Comparison of ENCODE assay signal across 14 cellular contexts in genomic region chr9:72540348-72540873, GRCh38. TPM values are rescaled to one million over a fixed set of nuclear protein-coding genes. Genes with fewer than 3 reads are reported as not detected.
A peak's percentile ranks its signal among the peaks of the same experiment; 100 is the strongest.
DNase-seq lines count a peak whose midpoint lies in the region; ATAC-seq and TF ChIP-seq lines count a peak whose summit lies in the region.
"Had no signal": no experiment of that assay in that cellular context is flagged by ENCODE, and none has a peak within 500 bp of the region (broad histone marks: within the 10 kb centered on the region; RNA-seq: fewer than 3 reads in every experiment).

No MANE protein-coding gene starts in this region.

- no peaks in the 10 kb centered on the region for H3K4me1 ChIP-seq in adrenal gland (replicated peaks in 1 of 2)
- H3K4me1 ChIP-seq: right atrium auricular region had no signal

- peaks cover 13% of the 10 kb centered on the region for H3K4me1 Mint-ChIP-seq in activated naive CD4-positive, alpha-beta T cell treated with anti-CD3 and anti-CD28 coated beads, Interleukin-2, amount 10 ng/mL, durations not matched to agents 7 days and 5 days
- H3K4me1 Mint-ChIP-seq: memory B cell had no signal

- H3K36me3 Mint-ChIP-seq in activated naive CD4-positive, alpha-beta T cell treated with anti-CD3 and anti-CD28 coated beads, Interleukin-2, amount 10 ng/mL, durations not matched to agents 7 days and 5 days = no peaks in the 10 kb centered on the region

- H3K4me3 ChIP-seq in adrenal gland = no peak overlapping the region
- H3K4me3 ChIP-seq: right atrium auricular region, transverse colon had no signal

- H3K27ac ChIP-seq in adrenal gland = peak overlapping the region in 1 of 5 donors; percentile 2
- H3K27ac ChIP-seq: right atrium auricular region, transverse colon had no signal

- intact Hi-C loops in adrenal gland (cut with DNase I) = no loop called here

- H3K36me3 ChIP-seq in adrenal gland (replicated peaks in 1 of 2) = no peaks in the 10 kb centered on the region
- H3K36me3 ChIP-seq: right atrium auricular region, transverse colon had no signal

- H3K27ac Mint-ChIP-seq in activated naive CD4-positive, alpha-beta T cell treated with anti-CD3 and anti-CD28 coated beads, Interleukin-2, amount 10 ng/mL, durations not matched to agents 7 days and 5 days = peak overlapping the region; percentile 15
- H3K27ac Mint-ChIP-seq: memory B cell had no signal

- CTCF ChIA-PET in activated naive CD4-positive, alpha-beta T cell treated with anti-CD3 and anti-CD28 coated beads, Interleukin-2, amount 10 ng/mL, durations not matched to agents 7 days and 5 days (lab: Charles Lee) = interaction anchor here (0.5 kb wide), 1 partner anchor 11 kb away, joined by 3 read pairs; no protein-coding TSS in a partner anchor

- no peaks in the 10 kb centered on the region for H3K27me3 Mint-ChIP-seq in activated naive CD4-positive, alpha-beta T cell treated with anti-CD3 and anti-CD28 coated beads, Interleukin-2, amount 10 ng/mL, durations not matched to agents 7 days and 5 days

- H3K9me3 Mint-ChIP-seq in activated naive CD4-positive, alpha-beta T cell treated with anti-CD3 and anti-CD28 coated beads, Interleukin-2, amount 10 ng/mL, durations not matched to agents 7 days and 5 days = no peaks in the 10 kb centered on the region

- ATAC-seq in GM19452 (IDR thresholded peaks at IDR 0.05; ENCODE audit: unreplicated experiment) = no peak

- no peak for DNase-seq in activated naive CD4-positive, alpha-beta T cell treated with anti-CD3 and anti-CD28 coated beads, Interleukin-2, amount 10 ng/mL, durations not matched to agents 7 days and 5 days
- DNase-seq in activated naive CD4-positive, alpha-beta T cell treated with anti-CD3 and anti-CD28 coated beads, Interleukin-2, amount 50 U/mL, for 16 hours = no peak
- DNase-seq in adrenal gland = peak in 4 of 7 donors; percentile 30 to 71 (median 56)
- peak; percentile 32 for DNase-seq in hepatic stellate cell (ENCODE audit: low spot score)
- no peak for DNase-seq in superior temporal gyrus (ENCODE audit: extremely low spot score)
- DNase-seq in dermis blood vessel endothelial cell = no peak
- DNase-seq in HuH-7 (ENCODE audit: low spot score) = no peak
- DNase-seq: activated CD8-positive, alpha-beta memory T cell treated with anti-CD3 and anti-CD28 coated beads for 24 hours; transverse colon had no signal

- H3K27me3 ChIP-seq in adrenal gland = no peaks in the 10 kb centered on the region
- H3K27me3 ChIP-seq: right atrium auricular region, transverse colon had no signal

- 35 to 50% (median 39%) methylated on average over 6 of the region's 6 CpGs for WGBS in adrenal gland, 4 donors

- TF ChIP-seq POLR2A in adrenal gland (IDR thresholded peaks at IDR 0.05) = no peak

- no peak overlapping the region for H3K4me3 Mint-ChIP-seq in activated naive CD4-positive, alpha-beta T cell treated with anti-CD3 and anti-CD28 coated beads, Interleukin-2, amount 10 ng/mL, durations not matched to agents 7 days and 5 days
- H3K4me3 Mint-ChIP-seq: memory B cell had no signal

- no peaks in the 10 kb centered on the region for H3K9me3 ChIP-seq in adrenal gland (replicated peaks in 1 of 3)
- H3K9me3 ChIP-seq: right atrium auricular region, transverse colon had no signal

- no peak for TF ChIP-seq CTCF in adrenal gland (IDR thresholded peaks at IDR 0.05)

RNA-seq across cellular contexts. Expression of gene TMC1, which starts 19.0 kb away (rescaled TPM):
- total RNA-seq in adrenal gland = 1 to 10 TPM in 1 of 8 donors, under 1 TPM in 3, not detected in 4; 0.31 to 1.5 (median 0.56) TPM
- polyA plus RNA-seq in adrenal gland = not detected
- total RNA-seq in dermis blood vessel endothelial cell = 0.74 and 3.4 TPM in 2 replicates
- total RNA-seq: epithelial cell of proximal tubule, right atrium auricular region had no signal
- polyA plus RNA-seq: AG04450 had no signal

Comparison
In these comparisons a context has a peak if more than half of its experiments do, and no peak if none do; other contexts are left out.
1. DNase-seq: peak in adrenal gland (4 of 7) and hepatic stellate cell (single experiment); none in activated naive CD4-positive, alpha-beta T cell treated with anti-CD3 and anti-CD28 coated beads, Interleukin-2, amount 10 ng/mL, durations not matched to agents 7 days and 5 days (single experiment), activated naive CD4-positive, alpha-beta T cell treated with anti-CD3 and anti-CD28 coated beads, Interleukin-2, amount 50 U/mL, for 16 hours (single experiment), superior temporal gyrus (single experiment), dermis blood vessel endothelial cell (single experiment) and HuH-7 (single experiment).